17 cellular contexts compared by ENCODE assay signal in genomic region chr9:21991039-21991959, GRCh38. TPM values are rescaled to one million over a fixed set of nuclear protein-coding genes. Genes with fewer than 3 reads are reported as not detected.
DNase-seq lines count a peak whose midpoint lies in the region; TF ChIP-seq lines count a peak whose summit lies in the region.
"Had no signal": no experiment of that assay in that cellular context is flagged by ENCODE, and none has a peak within 500 bp of the region (broad histone marks: within the 10 kb centered on the region; RNA-seq: fewer than 3 reads in every experiment).

No MANE protein-coding gene starts in this region.

- no peak for TF ChIP-seq CTCF in mesothelial cell of epicardium (IDR thresholded peaks at IDR 0.05; ENCODE audit: unreplicated experiment)

- H3K36me3 Mint-ChIP-seq in mesothelial cell of epicardium = peaks cover 4% of the 10 kb centered on the region

- H3K27me3 Mint-ChIP-seq in mesothelial cell of epicardium (ENCODE audit: low read depth) = peaks cover 37% of the 10 kb centered on the region

- no peak overlapping the region for H3K27ac Mint-ChIP-seq in mesothelial cell of epicardium
- H3K27ac Mint-ChIP-seq: activated CD4-positive, alpha-beta T cell treated with anti-CD3 and anti-CD28 coated beads for 36 hours had no signal

- peak overlapping the region; percentile 45 for H3K4me3 Mint-ChIP-seq in mesothelial cell of epicardium
- H3K4me3 Mint-ChIP-seq: activated CD4-positive, alpha-beta T cell treated with anti-CD3 and anti-CD28 coated beads for 36 hours had no signal

- in situ Hi-C loops in KBM-7 (cut with MboI; ENCODE audit: low pct_unique_long_range_greater_than_20kb, low sequenced_read_pairs) (no loop called here), ACHN (cut with HindIII; ENCODE audit: low pct_ligation_motif_present, low pct_unique_long_range_greater_than_20kb, low sequenced_read_pairs) (no loop called here)

- DNase-seq in NCI-H2227 treated with DMSO at 0.1 percent for 48 hours (lab: John Stamatoyannopoulos, UW) (peak; percentile 28), NCI-H2227 (lab: John Stamatoyannopoulos, UW; ENCODE audit: unreplicated experiment) (no peak), KBM-7 (peak; percentile 47), RPMI8226 (peak; percentile 49), mesothelial cell of epicardium (ENCODE audit: low spot score in 2 of 2, unreplicated experiment in 2 of 2) (no peak), T-helper 9 cell (no peak), islet precursor cell (no peak), ACHN (no peak)
- DNase-seq: activated CD4-positive, alpha-beta T cell treated with anti-CD3 and anti-CD28 coated beads for 36 hours; activated T-cell treated with anti-CD3 and anti-CD28 coated beads for 4 hours; cerebellar nuclear complex; H7; mucosa of descending colon; NCI-H2171 treated with DMSO at 0.1 percent for 48 hours; occipital lobe; spleen had no signal

- H3K9me3 Mint-ChIP-seq in mesothelial cell of epicardium = no peaks in the 10 kb centered on the region

- H3K4me1 Mint-ChIP-seq in mesothelial cell of epicardium = peaks cover 33% of the 10 kb centered on the region

RNA-seq across cellular contexts. Expression of gene CDKN2A, which starts 2.9 kb away (rescaled TPM):
- total RNA-seq in mesothelial cell of epicardium = 79.5 to 88.5 TPM (median 86.1 TPM) in 3 replicates
- total RNA-seq: A673, H7, occipital lobe had no signal

RNA-seq across cellular contexts. Expression of gene CDKN2B-AS1, which starts 3.3 kb away (rescaled TPM):
- 8.2 to 10.8 TPM (median 8.8 TPM) in 3 replicates for total RNA-seq in mesothelial cell of epicardium
- total RNA-seq: A673, H7 had no signal

RNA-seq across cellular contexts. Expression of gene CDKN2B, which starts 17.8 kb away (rescaled TPM):
- 40.3 to 47.6 TPM (median 45.2 TPM) in 3 replicates for total RNA-seq in mesothelial cell of epicardium
- total RNA-seq: A673; activated CD4-positive, alpha-beta T cell treated with anti-CD3 and anti-CD28 coated beads for 36 hours had no signal

Comparison
In these comparisons a context has a peak if more than half of its experiments do, and no peak if none do; other contexts are left out.
1. DNase-seq: peak in NCI-H2227 treated with DMSO at 0.1 percent for 48 hours (single experiment), KBM-7 (single experiment) and RPMI8226 (single experiment); none in NCI-H2227 (single experiment), mesothelial cell of epicardium (0 of 2), T-helper 9 cell (single experiment), islet precursor cell (single experiment) and ACHN (single experiment).